1 cellular context compared by ENCODE assay signal in the genomic region with DNA sequence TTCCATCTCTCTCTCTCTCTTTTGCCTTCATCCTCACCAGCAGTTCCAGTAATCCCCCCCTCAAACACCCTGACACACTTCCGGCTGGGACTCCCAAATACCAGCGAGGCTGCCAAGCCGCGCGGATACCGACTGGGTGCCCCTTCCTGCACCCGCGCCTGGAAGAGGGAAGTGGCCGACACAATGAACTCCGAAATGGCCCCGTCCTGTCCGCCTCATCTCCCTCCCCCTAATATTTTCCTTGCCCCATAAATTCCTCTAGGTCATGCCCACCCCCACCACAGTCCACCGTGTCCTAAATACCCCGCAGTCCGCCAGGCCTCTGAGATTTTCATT.
A peak's percentile ranks its signal among the peaks of the same experiment; 100 is the strongest.
TF ChIP-seq lines count a peak whose summit lies in the region.

No MANE protein-coding gene starts in this region.

TF ChIP-seq in H1, 55 proteins besides CTCF, POLR2A, EP300 and RAD21:
- TF ChIP-seq SIN3A (conservative IDR thresholded peaks at IDR 0.05 in 1 of 2, IDR thresholded peaks at IDR 0.05 in 1 of 2; ENCODE audit: low read depth in 1 of 2, low read length in 2 of 2) (no peak), HDAC6 (IDR thresholded peaks at IDR 0.05; ENCODE audit: low read depth, low read length) (no peak), JUND (IDR thresholded peaks at IDR 0.05; ENCODE audit: low read length) (no peak), CTBP2 (IDR thresholded peaks at IDR 0.05; ENCODE audit: borderline replicate concordance, insufficient read depth, insufficient read length, low read length) (peak; percentile 65), RNF2 (IDR thresholded peaks at IDR 0.05; ENCODE audit: borderline replicate concordance, low read depth, low read length, missing control alignments, poor library complexity, severe bottlenecking) (peak; percentile 74), TAF7 (optimal IDR thresholded peaks at IDR 0.05; ENCODE audit: borderline replicate concordance, low read depth, low read length) (no peak), PHF8 (conservative IDR thresholded peaks at IDR 0.05; ENCODE audit: low read depth, low read length) (no peak), FOSL1 (IDR thresholded peaks at IDR 0.05; ENCODE audit: insufficient read depth, low read depth, low read length) (no peak), EZH2 (IDR thresholded peaks at IDR 0.05; ENCODE audit: low read depth, low read length, severe bottlenecking) (peak; percentile 47), ZNF274 (IDR thresholded peaks at IDR 0.05; ENCODE audit: borderline replicate concordance, extremely low read depth, low read length) (no peak), KDM1A (IDR thresholded peaks at IDR 0.05; ENCODE audit: borderline replicate concordance, low read length) (no peak), SP2 (IDR thresholded peaks at IDR 0.05; ENCODE audit: low read length) (no peak)
TF ChIP-seq in H1: peak in this region for 3.
